ENCODE assay signal across 1 cellular context in genomic region chr22:30591588-30592359, GRCh38.
TF ChIP-seq lines count a peak whose summit lies in the region.

Gene PES1 (minus strand): TSS chr22:30591910. CDS start chr22:30591833, 77 bp downstream.

TF ChIP-seq in GM23338, 12 proteins besides CTCF, POLR2A, EP300 and RAD21 (continued from another document):
- TF ChIP-seq REST (IDR thresholded peaks at IDR 0.05; ENCODE audit: unreplicated experiment) (no peak), ZNF462 (CRISPR knock-in tag; IDR thresholded peaks at IDR 0.05) (no peak), NANOG (IDR thresholded peaks at IDR 0.05; ENCODE audit: borderline replicate concordance) (no peak), POLR2AphosphoS5 (IDR thresholded peaks at IDR 0.05; ENCODE audit: low read depth) (peak; percentile 72), ZNF114 (CRISPR knock-in tag; IDR thresholded peaks at IDR 0.05) (no peak), EZH2phosphoT487 (IDR thresholded peaks at IDR 0.05; ENCODE audit: unreplicated experiment) (no peak), ZNF331 (CRISPR knock-in tag; IDR thresholded peaks at IDR 0.05; ENCODE audit: low read depth) (no peak), STAT1 (IDR thresholded peaks at IDR 0.05; ENCODE audit: unreplicated experiment) (no peak)
- TF ChIP-seq, protein P1, sequence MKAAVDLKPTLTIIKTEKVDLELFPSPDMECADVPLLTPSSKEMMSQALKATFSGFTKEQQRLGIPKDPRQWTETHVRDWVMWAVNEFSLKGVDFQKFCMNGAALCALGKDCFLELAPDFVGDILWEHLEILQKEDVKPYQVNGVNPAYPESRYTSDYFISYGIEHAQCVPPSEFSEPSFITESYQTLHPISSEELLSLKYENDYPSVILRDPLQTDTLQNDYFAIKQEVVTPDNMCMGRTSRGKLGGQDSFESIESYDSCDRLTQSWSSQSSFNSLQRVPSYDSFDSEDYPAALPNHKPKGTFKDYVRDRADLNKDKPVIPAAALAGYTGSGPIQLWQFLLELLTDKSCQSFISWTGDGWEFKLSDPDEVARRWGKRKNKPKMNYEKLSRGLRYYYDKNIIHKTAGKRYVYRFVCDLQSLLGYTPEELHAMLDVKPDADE (IDR thresholded peaks at IDR 0.05) = peak; percentile 94; the same call in 1 of the 2 replicates
TF ChIP-seq in GM23338: peak in this region for 3.
